9 cellular contexts compared by ENCODE assay signal in genomic region chr15:87619161-87619960, GRCh38.
DNase-seq lines count a peak whose midpoint lies in the region; ATAC-seq and TF ChIP-seq lines count a peak whose summit lies in the region.
"Had no signal": no experiment of that assay in that cellular context is flagged by ENCODE, and none has a peak within 500 bp of the region (broad histone marks: within the 10 kb centered on the region; RNA-seq: fewer than 3 reads in every experiment).

No MANE protein-coding gene starts in this region.

- no peaks in the 10 kb centered on the region for H3K27me3 Mint-ChIP-seq in activated T-cell treated with anti-CD3 and anti-CD28 coated beads, Interleukin-2, amount 50 U/mL, for 72 hours (ENCODE audit: low read depth)
- no peaks in the 10 kb centered on the region for H3K27me3 Mint-ChIP-seq in CD8-positive, alpha-beta T cell (ENCODE audit: low read depth)

- H3K4me1 Mint-ChIP-seq in activated T-cell treated with anti-CD3 and anti-CD28 coated beads, Interleukin-2, amount 50 U/mL, for 72 hours (ENCODE audit: low read depth), result no peaks in the 10 kb centered on the region
- H3K4me1 Mint-ChIP-seq in CD8-positive, alpha-beta T cell (ENCODE audit: low read depth), result no peaks in the 10 kb centered on the region

- H3K27ac ChIP-seq in uterus, result peak overlapping the region; percentile 63 to 77
- H3K27ac ChIP-seq in CD8-positive, alpha-beta T cell (ENCODE audit: low read depth, low read length), result no peak overlapping the region

- POLR2A ChIA-PET in CD8-positive, alpha-beta T cell (lab: Charles Lee), result no interaction called here

- H3K27ac Mint-ChIP-seq in activated T-cell treated with anti-CD3 and anti-CD28 coated beads, Interleukin-2, amount 50 U/mL, for 72 hours, result no peak overlapping the region
- no peak overlapping the region for H3K27ac Mint-ChIP-seq in CD8-positive, alpha-beta T cell

- peak; percentile 69 to 80 for ATAC-seq in activated T-cell treated with anti-CD3 and anti-CD28 coated beads, Interleukin-2, amount 50 U/mL, for 72 hours (replicated peaks in 1 of 2)
- ATAC-seq in CD8-positive, alpha-beta T cell, result no peak
- ATAC-seq in GM21515 (IDR thresholded peaks at IDR 0.05; ENCODE audit: unreplicated experiment), result no peak

- no peaks in the 10 kb centered on the region for H3K36me3 ChIP-seq in uterus
- H3K36me3 ChIP-seq in CD8-positive, alpha-beta T cell (ENCODE audit: insufficient read depth, low read length), result no peaks in the 10 kb centered on the region
- H3K36me3 ChIP-seq: BLaER1 treated with 17β-estradiol and CSF1 and Interleukin-3, amounts not matched to agents 10 nM and 100 nM had no signal

- in situ Hi-C loops in astrocyte of the spinal cord (cut with HindIII; ENCODE audit: low sequenced_read_pairs), result no loop called here

- H3K4me3 ChIP-seq in astrocyte of the spinal cord (ENCODE audit: low read depth, low read length), result no peak overlapping the region
- H3K4me3 ChIP-seq in uterus, result no peak overlapping the region
- H3K4me3 ChIP-seq in CD8-positive, alpha-beta T cell (ENCODE audit: low read depth, low read length), result no peak overlapping the region
- H3K4me3 ChIP-seq: BLaER1 treated with 17β-estradiol and CSF1 and Interleukin-3, amounts not matched to agents 10 nM and 100 nM had no signal

- H3K4me3 Mint-ChIP-seq in activated T-cell treated with anti-CD3 and anti-CD28 coated beads, Interleukin-2, amount 50 U/mL, for 72 hours, result no peak overlapping the region
- no peak overlapping the region for H3K4me3 Mint-ChIP-seq in CD8-positive, alpha-beta T cell

- no peak for TF ChIP-seq POLR2A in uterus (IDR thresholded peaks at IDR 0.05)

- TF ChIP-seq CTCF in astrocyte of the spinal cord (IDR thresholded peaks at IDR 0.05; ENCODE audit: low read depth, low read length) (no peak), uterus (IDR thresholded peaks at IDR 0.05) (no peak)
- no peak for TF ChIP-seq CTCF in CD8-positive, alpha-beta T cell (IDR thresholded peaks at IDR 0.05)

- H3K9me3 Mint-ChIP-seq in activated T-cell treated with anti-CD3 and anti-CD28 coated beads, Interleukin-2, amount 50 U/mL, for 72 hours, result peaks cover 1 to 4% of the 10 kb centered on the region in 2 donors
- H3K9me3 Mint-ChIP-seq in CD8-positive, alpha-beta T cell, result peaks cover 8% of the 10 kb centered on the region

- intact Hi-C loops in uterus (cut with DNase I; ENCODE audit: low total_unique reads), result no loop called here
- intact Hi-C loops in CD8-positive, alpha-beta T cell (cut with DNase I, micrococcal nuclease), result no loop called here

- CTCF ChIA-PET in CD8-positive, alpha-beta T cell (lab: Charles Lee), result no interaction called here

- H3K9me3 ChIP-seq in uterus, result peaks cover 0 to 7% of the 10 kb centered on the region in 2 donors
- H3K9me3 ChIP-seq in CD8-positive, alpha-beta T cell (ENCODE audit: low read length), result no peaks in the 10 kb centered on the region

- no peak for DNase-seq in activated T-cell treated with anti-CD3 and anti-CD28 coated beads, Interleukin-2, amount 50 U/mL, for 72 hours
- DNase-seq in activated T-cell treated with anti-CD3 and anti-CD28 coated beads, Interleukin-2, amount 50 U/mL, for 1 hour, result no peak
- DNase-seq in astrocyte of the spinal cord (ENCODE audit: low read depth, low spot score), result peak; percentile 84
- DNase-seq in iris pigment epithelial cell (ENCODE audit: low read depth), result peak; percentile 68
- DNase-seq in uterus, result peak; percentile 34 to 36
- no peak for DNase-seq in CD8-positive, alpha-beta T cell
- no peak for DNase-seq in NK-92 treated with Interleukin-12 subunit alpha and Interleukin-12 subunit beta, amount 100 ng/mL, for 24 hours (lab: John Stamatoyannopoulos, UW)

- no peaks in the 10 kb centered on the region for H3K4me1 ChIP-seq in uterus
- no peaks in the 10 kb centered on the region for H3K4me1 ChIP-seq in CD8-positive, alpha-beta T cell (ENCODE audit: insufficient read depth, low read length)

- H3K36me3 Mint-ChIP-seq in activated T-cell treated with anti-CD3 and anti-CD28 coated beads, Interleukin-2, amount 50 U/mL, for 72 hours (ENCODE audit: insufficient read depth in 2 of 2), result no peaks in the 10 kb centered on the region
- H3K36me3 Mint-ChIP-seq in CD8-positive, alpha-beta T cell, result no peaks in the 10 kb centered on the region

- H3K27me3 ChIP-seq in uterus, result no peaks in the 10 kb centered on the region
- no peaks in the 10 kb centered on the region for H3K27me3 ChIP-seq in CD8-positive, alpha-beta T cell (ENCODE audit: insufficient read depth, low read length)
- H3K27me3 ChIP-seq: BLaER1 treated with 17β-estradiol and CSF1 and Interleukin-3, amounts not matched to agents 10 nM and 100 nM had no signal

Comparison
In these comparisons a context has a peak if more than half of its experiments do, and no peak if none do; other contexts are left out.
1. ATAC-seq: peak in activated T-cell treated with anti-CD3 and anti-CD28 coated beads, Interleukin-2, amount 50 U/mL, for 72 hours (2 of 2); none in CD8-positive, alpha-beta T cell (single experiment) and GM21515 (single experiment).
2. DNase-seq: peak in astrocyte of the spinal cord (single experiment), iris pigment epithelial cell (single experiment) and uterus (2 of 2); none in activated T-cell treated with anti-CD3 and anti-CD28 coated beads, Interleukin-2, amount 50 U/mL, for 72 hours (0 of 2), activated T-cell treated with anti-CD3 and anti-CD28 coated beads, Interleukin-2, amount 50 U/mL, for 1 hour (single experiment), CD8-positive, alpha-beta T cell (0 of 7) and NK-92 treated with Interleukin-12 subunit alpha and Interleukin-12 subunit beta, amount 100 ng/mL, for 24 hours (single experiment).